Comparison of ENCODE assay signal across 7 cellular contexts in genomic region chr9:4362281-4362680, GRCh38.
"Had no signal": no experiment of that assay in that cellular context is flagged by ENCODE, and none has a peak within 500 bp of the region (broad histone marks: within the 10 kb centered on the region; RNA-seq: fewer than 3 reads in every experiment).

No MANE protein-coding gene starts in this region.

- H3K4me1 Mint-ChIP-seq: IgD-negative memory B cell had no signal

- H3K9me3 Mint-ChIP-seq: HFFc6 had no signal

- H3K9me3 ChIP-seq: HAP-1 had no signal

- DNase-seq: GM23248, GOT3, H7, HFFc6 had no signal

- H3K4me1 ChIP-seq: HAP-1 had no signal

- H3K4me3 Mint-ChIP-seq: HFFc6, IgD-negative memory B cell had no signal

- H3K4me3 ChIP-seq: GM23248, HAP-1 had no signal

- H3K27ac ChIP-seq: GM23248, HL-60 had no signal

- H3K36me3 ChIP-seq: HAP-1 had no signal

- H3K27ac Mint-ChIP-seq: HFFc6, IgD-negative memory B cell had no signal

- H3K36me3 Mint-ChIP-seq: IgD-negative memory B cell had no signal
